8 cellular contexts compared by ENCODE assay signal in genomic region chr11:64317961-64318693, GRCh38. TPM values are rescaled to one million over a fixed set of nuclear protein-coding genes. Genes with fewer than 3 reads are reported as not detected.
DNase-seq lines count a peak whose midpoint lies in the region; ATAC-seq and TF ChIP-seq lines count a peak whose summit lies in the region.

TSS of gene PRDX5 (plus strand) at chr11:64318121. CDS start at chr11:64318216, 95 bp downstream.

- no peaks in the 10 kb centered on the region for H3K27me3 ChIP-seq in Loucy (ENCODE audit: insufficient read depth, low read length, poor library complexity, severe bottlenecking)
- no peaks in the 10 kb centered on the region for H3K27me3 ChIP-seq in RWPE2 (ENCODE audit: insufficient read depth, poor library complexity, severe bottlenecking)
- H3K27me3 ChIP-seq in fibroblast of lung (ENCODE audit: control insufficient read depth, insufficient read depth, low read length): no peaks in the 10 kb centered on the region

- H4K20me1 ChIP-seq in Loucy (ENCODE audit: insufficient read depth, low read length, poor library complexity, severe bottlenecking) (peaks cover 10% of the 10 kb centered on the region), fibroblast of lung (ENCODE audit: control insufficient read depth, extremely low read depth, insufficient read depth, low read length) (no peaks in the 10 kb centered on the region)

- POLR2A ChIA-PET in naive thymus-derived CD8-positive, alpha-beta T cell (lab: Charles Lee): interaction anchor here (0.6 to 3.8 kb wide), 36 partner anchors 12 to 1591 kb away, joined by 3 to 73 read pairs (median 5); partner anchors contain the start of genes BAD, CCDC88B, CFL1 and ESRRA

- TF ChIP-seq CTCF in Loucy (conservative IDR thresholded peaks at IDR 0.05; ENCODE audit: low read length) (peak; percentile 37), RWPE2 (IDR thresholded peaks at IDR 0.05; ENCODE audit: poor library complexity, severe bottlenecking) (peak; percentile 79), fibroblast of lung (conservative IDR thresholded peaks at IDR 0.05 in 1 of 2, IDR thresholded peaks at IDR 0.05 in 1 of 2; ENCODE audit: low read depth in 1 of 2, low read length in 2 of 2) (no peak)

- H3K36me3 Mint-ChIP-seq in activated T-helper 2 cell treated with anti-CD3 and anti-CD28 coated beads, Interferon-gamma antibody, Interleukin-2, Interleukin-4, amounts not matched to agents 10 μg/mL and 5 μg/mL and 100 μg/mL, durations not matched to agents 14 hours and 24 hours and 36 hours (ENCODE audit: low read depth): peaks cover 55% of the 10 kb centered on the region
- H3K36me3 Mint-ChIP-seq in naive thymus-derived CD8-positive, alpha-beta T cell: peaks cover 0 to 34% (median 3%) of the 10 kb centered on the region in 3 donors

- peaks cover 30% of the 10 kb centered on the region for H3K4me1 Mint-ChIP-seq in activated T-helper 2 cell treated with anti-CD3 and anti-CD28 coated beads, Interferon-gamma antibody, Interleukin-2, Interleukin-4, amounts not matched to agents 10 μg/mL and 5 μg/mL and 100 μg/mL, durations not matched to agents 14 hours and 24 hours and 36 hours (ENCODE audit: low read depth)
- H3K4me1 Mint-ChIP-seq in naive thymus-derived CD8-positive, alpha-beta T cell: peaks cover 22 to 45% (median 40%) of the 10 kb centered on the region in 4 donors

- DNase-seq in ELR (ENCODE audit: low read depth) (peak; percentile 96), H4 (ENCODE audit: low spot score) (peak; percentile 96), RWPE2 (ENCODE audit: low spot score) (peak; percentile 97), fibroblast of lung (ENCODE audit: low read depth in 2 of 2) (peak; percentile 92 to 96)
- peak; percentile 95 for DNase-seq in activated T-helper 2 cell treated with anti-CD3 and anti-CD28 coated beads, Interferon-gamma antibody, Interleukin-2, Interleukin-4, amounts not matched to agents 10 μg/mL and 5 μg/mL and 100 μg/mL, durations not matched to agents 14 hours and 24 hours and 36 hours (ENCODE audit: low spot score)
- peak in 9 of 10 donors; percentile 91 to 97 (median 95) for DNase-seq in naive thymus-derived CD8-positive, alpha-beta T cell
- DNase-seq in stimulated activated naive CD4-positive, alpha-beta T cell (lab: John Stamatoyannopoulos, UW): peak; percentile 91 to 98 (median 94)

- peak within 1 kb of the TSS; percentile 95 for H3K27ac ChIP-seq in RWPE2 (ENCODE audit: poor library complexity, severe bottlenecking)
- H3K27ac ChIP-seq in fibroblast of lung (ENCODE audit: insufficient read depth, low read length): peak within 1 kb of the TSS; percentile 97

- peak within 1 kb of the TSS; percentile 96 for H3K4me3 Mint-ChIP-seq in activated T-helper 2 cell treated with anti-CD3 and anti-CD28 coated beads, Interferon-gamma antibody, Interleukin-2, Interleukin-4, amounts not matched to agents 10 μg/mL and 5 μg/mL and 100 μg/mL, durations not matched to agents 14 hours and 24 hours and 36 hours (ENCODE audit: low read depth)
- peak within 1 kb of the TSS; percentile 90 to 97 (median 94) for H3K4me3 Mint-ChIP-seq in naive thymus-derived CD8-positive, alpha-beta T cell

- H3K9me2 ChIP-seq in Loucy (replicated peaks; ENCODE audit: low read depth, low read length): no peaks in the 10 kb centered on the region

- H3K4me3 ChIP-seq in Loucy (ENCODE audit: low read length, poor library complexity, severe bottlenecking): peak within 1 kb of the TSS; percentile 72
- peak within 1 kb of the TSS; percentile 74 for H3K4me3 ChIP-seq in RWPE2 (ENCODE audit: severe bottlenecking)
- H3K4me3 ChIP-seq in fibroblast of lung (replicated peaks in 1 of 4; ENCODE audit: control extremely low read depth in 1 of 4, insufficient read depth in 1 of 4, low read depth in 3 of 4, low read length in 4 of 4): peak within 1 kb of the TSS; percentile 73 to 97 (median 76)

- H3K9me3 ChIP-seq in Loucy (ENCODE audit: insufficient read depth, low read depth, low read length) (no peaks in the 10 kb centered on the region), RWPE2 (ENCODE audit: severe bottlenecking) (no peaks in the 10 kb centered on the region), fibroblast of lung (ENCODE audit: control insufficient read depth, insufficient read depth, low read depth, low read length) (no peaks in the 10 kb centered on the region)

- H2AFZ ChIP-seq in Loucy (ENCODE audit: low read length) (peak within 1 kb of the TSS; percentile 87), fibroblast of lung (ENCODE audit: low read length) (peak within 1 kb of the TSS; percentile 51)

- intact Hi-C loops in activated T-helper 2 cell treated with anti-CD3 and anti-CD28 coated beads, Interferon-gamma antibody, Interleukin-2, Interleukin-4, amounts not matched to agents 10 μg/mL and 5 μg/mL and 100 μg/mL, durations not matched to agents 14 hours and 24 hours and 36 hours (cut with micrococcal nuclease): loop anchor here (1.0 to 2.0 kb wide), 6 partner anchors 12 to 77 kb away; partner anchors contain the start of genes FKBP2 and GPR137

- H3K4me1 ChIP-seq in Loucy (ENCODE audit: insufficient read depth, low read length, poor library complexity, severe bottlenecking) (peaks cover 22% of the 10 kb centered on the region), RWPE2 (ENCODE audit: insufficient read depth, poor library complexity, severe bottlenecking) (peaks cover 18% of the 10 kb centered on the region), fibroblast of lung (ENCODE audit: control insufficient read depth, extremely low read depth, insufficient read depth, low read length) (no peaks in the 10 kb centered on the region)

- H3K27ac Mint-ChIP-seq in activated T-helper 2 cell treated with anti-CD3 and anti-CD28 coated beads, Interferon-gamma antibody, Interleukin-2, Interleukin-4, amounts not matched to agents 10 μg/mL and 5 μg/mL and 100 μg/mL, durations not matched to agents 14 hours and 24 hours and 36 hours: peak within 1 kb of the TSS; percentile 99
- H3K27ac Mint-ChIP-seq in naive thymus-derived CD8-positive, alpha-beta T cell: peak within 1 kb of the TSS; percentile 97 to 100 (median 99)

- H3K4me2 ChIP-seq in Loucy (ENCODE audit: low read depth, low read length, poor library complexity, severe bottlenecking) (peak within 1 kb of the TSS; percentile 57), fibroblast of lung (ENCODE audit: extremely low read depth, insufficient read depth, low read length) (peak within 1 kb of the TSS; percentile 93)

- H3F3A ChIP-seq in Loucy (ENCODE audit: low read depth): peaks cover 7% of the 10 kb centered on the region; the same call in 1 of the 2 replicates

- H3K9me3 Mint-ChIP-seq in activated T-helper 2 cell treated with anti-CD3 and anti-CD28 coated beads, Interferon-gamma antibody, Interleukin-2, Interleukin-4, amounts not matched to agents 10 μg/mL and 5 μg/mL and 100 μg/mL, durations not matched to agents 14 hours and 24 hours and 36 hours: no peaks in the 10 kb centered on the region
- H3K9me3 Mint-ChIP-seq in naive thymus-derived CD8-positive, alpha-beta T cell: no peaks in the 10 kb centered on the region

- peak; percentile 62 for ATAC-seq in RWPE2 (ENCODE audit: low read depth)
- peak; percentile 77 to 82 for ATAC-seq in naive thymus-derived CD8-positive, alpha-beta T cell

- peak within 1 kb of the TSS; percentile 77 for H3K9ac ChIP-seq in Loucy (ENCODE audit: low read depth, low read length, poor library complexity, severe bottlenecking)
- peak within 1 kb of the TSS; percentile 92 for H3K9ac ChIP-seq in fibroblast of lung (ENCODE audit: insufficient read depth, low read length)

- H3K79me2 ChIP-seq in Loucy (ENCODE audit: insufficient read depth, low read length) (peaks cover 46% of the 10 kb centered on the region), fibroblast of lung (ENCODE audit: control insufficient read depth, insufficient read depth, low read length) (peaks cover 13% of the 10 kb centered on the region)

- H3K36me3 ChIP-seq in Loucy (ENCODE audit: insufficient read depth, low read length): peaks cover 7% of the 10 kb centered on the region; the same call in 1 of the 2 replicates
- H3K36me3 ChIP-seq in RWPE2 (ENCODE audit: low read depth): peaks cover 49% of the 10 kb centered on the region
- H3K36me3 ChIP-seq in fibroblast of lung (ENCODE audit: control insufficient read depth, insufficient read depth, low read length): peaks cover 14% of the 10 kb centered on the region

- no peaks in the 10 kb centered on the region for H3K27me3 Mint-ChIP-seq in activated T-helper 2 cell treated with anti-CD3 and anti-CD28 coated beads, Interferon-gamma antibody, Interleukin-2, Interleukin-4, amounts not matched to agents 10 μg/mL and 5 μg/mL and 100 μg/mL, durations not matched to agents 14 hours and 24 hours and 36 hours (ENCODE audit: low read depth)
- H3K27me3 Mint-ChIP-seq in naive thymus-derived CD8-positive, alpha-beta T cell: no peaks in the 10 kb centered on the region

RNA-seq across cellular contexts. Expression of gene PRDX5, which starts in this region (rescaled TPM):
- 186 and 206 TPM in 2 replicates for total RNA-seq in H4 (2014; rRNA removed; shearing (Covaris generic))
- 112 and 118 TPM in 2 replicates for total RNA-seq in activated T-helper 2 cell treated with anti-CD3 and anti-CD28 coated beads, Interferon-gamma antibody, Interleukin-2, Interleukin-4, amounts not matched to agents 10 μg/mL and 5 μg/mL and 100 μg/mL, durations not matched to agents 14 hours and 24 hours and 36 hours
- total RNA-seq in fibroblast of lung: 301 and 319 TPM in 2 replicates
- polyA plus RNA-seq in fibroblast of lung: 311 and 431 TPM in 2 replicates
- 328 and 464 TPM in 2 replicates for polyA plus RNA-seq in fibroblast of lung (2012)
- polyA minus RNA-seq in fibroblast of lung (ENCODE audit: low replicate concordance): 73.1 and 198 TPM in 2 replicates
- total RNA-seq in naive thymus-derived CD8-positive, alpha-beta T cell: 10 to 100 TPM; 47.5 to 51.5 TPM
- 100 to 1,000 TPM; 186 to 239 (median 206) TPM for polyA plus RNA-seq in naive thymus-derived CD8-positive, alpha-beta T cell

Comparison
In these comparisons a context has a peak if more than half of its experiments do, and no peak if none do; other contexts are left out.
1. Peak in every context shown above with its lines: DNase-seq, ATAC-seq, H3K4me3 ChIP-seq and H3K27ac ChIP-seq.
2. CTCF ChIP-seq: peak in Loucy (single experiment) and RWPE2 (single experiment); none in fibroblast of lung (0 of 2).